Comparison of ENCODE assay signal across 1 cellular context in genomic region chr16:28844226-28844885, GRCh38.
TF ChIP-seq lines count a peak whose summit lies in the region.

No MANE protein-coding gene starts in this region.

TF ChIP-seq in GM23338, 12 proteins besides CTCF, POLR2A, EP300 and RAD21:
- TF ChIP-seq ZNF331 (CRISPR knock-in tag; IDR thresholded peaks at IDR 0.05; ENCODE audit: low read depth) (no peak), CREB1 (CRISPR knock-in tag; IDR thresholded peaks at IDR 0.05; ENCODE audit: low read depth) (no peak), ETS1 (IDR thresholded peaks at IDR 0.05) (no peak), POLR2AphosphoS5 (IDR thresholded peaks at IDR 0.05; ENCODE audit: low read depth) (no peak), EZH2 (IDR thresholded peaks at IDR 0.05; ENCODE audit: low read depth, unreplicated experiment) (no peak), ZNF462 (CRISPR knock-in tag; IDR thresholded peaks at IDR 0.05) (no peak), JUNB (IDR thresholded peaks at IDR 0.05; ENCODE audit: unreplicated experiment) (no peak), EZH2phosphoT487 (IDR thresholded peaks at IDR 0.05; ENCODE audit: unreplicated experiment) (no peak), ZNF114 (CRISPR knock-in tag; IDR thresholded peaks at IDR 0.05) (no peak), REST (IDR thresholded peaks at IDR 0.05; ENCODE audit: unreplicated experiment) (no peak)
